In the genomic region with DNA sequence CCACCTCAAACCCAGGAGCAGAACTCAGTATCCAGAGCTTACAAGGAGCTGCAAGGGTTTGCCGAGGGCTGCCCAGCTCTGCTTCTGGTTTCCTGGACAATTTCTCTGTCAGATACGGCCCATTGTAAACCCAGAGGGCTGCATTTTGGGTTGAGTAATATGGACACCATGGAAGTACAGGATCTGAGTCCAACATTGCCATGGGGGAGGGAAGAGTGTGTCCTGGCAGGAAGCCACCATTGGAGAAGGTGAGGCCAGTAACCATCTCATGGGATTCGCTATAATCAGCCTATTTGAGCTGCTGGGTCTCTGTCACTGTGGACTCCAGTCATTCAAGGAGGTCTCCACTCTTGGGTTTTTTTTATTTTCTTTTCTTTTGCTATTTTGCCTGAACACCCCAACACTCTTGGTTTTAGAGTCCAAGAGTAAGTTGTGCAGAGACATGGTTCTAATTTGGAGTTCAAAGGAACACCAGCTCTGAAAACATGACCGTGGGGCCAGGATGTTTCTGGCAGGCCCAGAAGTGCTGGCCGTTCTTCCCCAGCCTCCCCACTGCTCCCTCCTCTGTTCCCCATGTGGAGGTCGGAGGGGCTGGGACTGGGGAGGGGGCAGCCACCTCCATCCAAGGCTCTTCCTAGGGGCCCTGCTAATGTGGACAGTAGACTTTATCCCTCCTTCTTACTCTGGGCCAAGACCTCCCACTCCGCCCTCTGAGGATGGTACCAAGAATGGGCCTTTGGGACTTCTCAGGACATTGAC, we compare ENCODE assay signal across 14 cellular contexts. TPM values are rescaled to one million over a fixed set of nuclear protein-coding genes. Genes with fewer than 3 reads are reported as not detected.
DNase-seq lines count a peak whose midpoint lies in the region; TF ChIP-seq lines count a peak whose summit lies in the region.
"Had no signal": no experiment of that assay in that cellular context is flagged by ENCODE, and none has a peak within 500 bp of the region (broad histone marks: within the 10 kb centered on the region; RNA-seq: fewer than 3 reads in every experiment).

No MANE protein-coding gene starts in this region.

- DNase-seq in breast epithelium (ENCODE audit: low spot score in 2 of 2) (peak in 1 of 2 donors; percentile 49), hepatic stellate cell (ENCODE audit: low spot score) (no peak), activated gamma-delta T cell treated with Interleukin-2 at 50 U/mL for 16 hours (no peak)
- DNase-seq in effector CD4-positive, alpha-beta T cell: no peak
- no peak for DNase-seq in NK-92 treated with Interleukin-12 subunit alpha and Interleukin-12 subunit beta, amount 100 ng/mL, for 24 hours (lab: John Stamatoyannopoulos, UW)
- DNase-seq: activated T-cell treated with anti-CD3 and anti-CD28 coated beads for 4 hours; GDM1; NCI-H1694; stimulated activated CD4-positive, alpha-beta T cell treated with anti-CD3 and anti-CD28 coated beads, Interleukin-12 subunit alpha, Interleukin-12 subunit beta, amount 100 ng/mL, for 4 hours had no signal

- H3K27me3 ChIP-seq in BLaER1 treated with 17β-estradiol and CSF1 and Interleukin-3, amounts not matched to agents 10 nM and 100 nM: no peaks in the 10 kb centered on the region
- H3K27me3 ChIP-seq in breast epithelium (no peaks in the 10 kb centered on the region), layer of hippocampus (ENCODE audit: control insufficient read depth, insufficient read depth, low read length) (no peaks in the 10 kb centered on the region), skeletal muscle satellite cell (ENCODE audit: control insufficient read depth, insufficient read depth, low read length) (no peaks in the 10 kb centered on the region)

- peak overlapping the region in 9 of 11 experiments; percentile 49 to 81 (median 75); a peak in 17 of 22 replicates for H3K9ac ChIP-seq in BLaER1 treated with 17β-estradiol and CSF1 and Interleukin-3, amounts not matched to agents 10 nM and 100 nM
- peak overlapping the region; percentile 63 for H3K9ac ChIP-seq in skeletal muscle satellite cell (ENCODE audit: low read depth, low read length)

- H3K36me3 ChIP-seq in BLaER1 treated with 17β-estradiol and CSF1 and Interleukin-3, amounts not matched to agents 10 nM and 100 nM: peaks cover 0 to 13% (median 0%) of the 10 kb centered on the region in 11 experiments; a peak in 3 of 22 replicates
- no peaks in the 10 kb centered on the region for H3K36me3 ChIP-seq in breast epithelium
- H3K36me3 ChIP-seq in skeletal muscle satellite cell (ENCODE audit: insufficient read depth, low read length): peaks cover 64% of the 10 kb centered on the region

- no peaks in the 10 kb centered on the region for H4K20me1 ChIP-seq in BLaER1 treated with 17β-estradiol and CSF1 and Interleukin-3, amounts not matched to agents 10 nM and 100 nM

- H3K9me3 ChIP-seq in BLaER1 treated with 17β-estradiol and CSF1 and Interleukin-3, amounts not matched to agents 10 nM and 100 nM (replicated peaks in 1 of 11): peaks cover 0 to 13% (median 10%) of the 10 kb centered on the region in 11 experiments; a peak in 16 of 22 replicates
- H3K9me3 ChIP-seq in breast epithelium (no peaks in the 10 kb centered on the region), skeletal muscle satellite cell (replicated peaks; ENCODE audit: low read length) (no peaks in the 10 kb centered on the region)

- peak overlapping the region; percentile 47 to 92 (median 86) for H3K4me2 ChIP-seq in BLaER1 treated with 17β-estradiol and CSF1 and Interleukin-3, amounts not matched to agents 10 nM and 100 nM
- H3K4me2 ChIP-seq in skeletal muscle satellite cell (ENCODE audit: low read length): peak overlapping the region; percentile 66

- peak overlapping the region in 10 of 11 experiments; percentile 10 to 92 (median 87); a peak in 19 of 22 replicates for H3K27ac ChIP-seq in BLaER1 treated with 17β-estradiol and CSF1 and Interleukin-3, amounts not matched to agents 10 nM and 100 nM
- H3K27ac ChIP-seq in breast epithelium (peak overlapping the region; percentile 88 to 99), layer of hippocampus (ENCODE audit: low read depth, low read length) (peak overlapping the region; percentile 89)

- TF ChIP-seq CTCF in breast epithelium (IDR thresholded peaks at IDR 0.05): no peak

- H3K4me1 ChIP-seq in BLaER1 treated with 17β-estradiol and CSF1 and Interleukin-3, amounts not matched to agents 10 nM and 100 nM: peaks cover 32 to 100% (median 95%) of the 10 kb centered on the region in 10 experiments
- H3K4me1 ChIP-seq in breast epithelium (peaks cover 19 to 26% of the 10 kb centered on the region in 2 donors), skeletal muscle satellite cell (ENCODE audit: control insufficient read depth, insufficient read depth, low read length) (peaks cover 27% of the 10 kb centered on the region)

- TF ChIP-seq POLR2A in breast epithelium (IDR thresholded peaks at IDR 0.05): no peak

- H3K4me3 ChIP-seq in BLaER1 treated with 17β-estradiol and CSF1 and Interleukin-3, amounts not matched to agents 10 nM and 100 nM: peak overlapping the region in 3 of 10 experiments; percentile 2 to 26 (median 5); a peak in 2 of 20 replicates
- H3K4me3 ChIP-seq in breast epithelium (peak overlapping the region in 1 of 3 donors; percentile 45), skeletal muscle satellite cell (ENCODE audit: low read length) (no peak overlapping the region)

- intact Hi-C loops in breast epithelium (cut with DNase I; ENCODE audit: low total_unique reads): no loop called here

RNA-seq across cellular contexts. Expression of gene CHST3, which starts 46.2 kb away (rescaled TPM):
- 10 to 100 TPM; 20.2 to 34.5 (median 25.6) TPM for total RNA-seq in breast epithelium
- 19.3 and 25.3 TPM in 2 replicates for total RNA-seq in skeletal muscle satellite cell (2012; rRNA removed)
- total RNA-seq: B cell, OCI-LY7 had no signal
